Comparison of ENCODE assay signal across 12 cellular contexts in the genomic region with DNA sequence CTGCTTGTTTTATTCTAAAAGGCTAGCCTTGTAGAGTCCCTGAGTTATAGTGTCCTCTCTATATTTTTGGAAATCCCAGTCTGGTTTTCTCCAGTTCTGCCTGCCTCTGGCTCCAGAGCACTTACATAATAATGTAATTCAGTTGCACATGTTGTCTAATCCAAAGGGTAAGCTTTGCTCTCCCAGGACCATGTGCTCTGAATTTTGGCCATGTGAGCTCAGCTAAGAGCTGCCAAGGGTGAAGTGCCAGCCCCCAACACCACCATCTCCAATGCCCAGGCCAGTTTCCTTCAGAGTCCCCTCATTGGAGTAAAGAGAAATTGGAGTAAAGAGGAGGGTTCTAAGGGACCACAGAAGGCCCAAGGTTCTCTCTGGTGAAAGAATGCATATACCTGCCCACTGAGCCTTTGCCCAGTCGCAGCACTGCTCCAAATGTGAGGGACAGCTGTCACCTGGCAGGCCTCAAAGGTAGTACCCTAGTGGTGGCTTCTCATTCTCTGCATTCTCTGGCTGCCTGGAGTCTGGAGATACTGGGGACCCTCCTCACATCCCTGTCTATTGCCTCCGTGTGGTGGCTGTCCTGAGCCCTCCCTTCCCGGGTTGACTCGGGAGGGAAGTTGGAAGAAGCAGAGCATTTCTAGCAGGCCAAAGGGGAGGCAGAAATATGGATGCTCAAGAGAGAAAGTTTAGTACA. TPM values are rescaled to one million over a fixed set of nuclear protein-coding genes. Genes with fewer than 3 reads are reported as not detected.
A peak's percentile ranks its signal among the peaks of the same experiment; 100 is the strongest.
DNase-seq lines count a peak whose midpoint lies in the region; ATAC-seq and TF ChIP-seq lines count a peak whose summit lies in the region.
"Had no signal": no experiment of that assay in that cellular context is flagged by ENCODE, and none has a peak within 500 bp of the region (broad histone marks: within the 10 kb centered on the region; RNA-seq: fewer than 3 reads in every experiment).

No MANE protein-coding gene starts in this region.

- peak; percentile 49 for DNase-seq in pons (ENCODE audit: low spot score)
- no peak for DNase-seq in COR-L47 (lab: John Stamatoyannopoulos, UW)
- DNase-seq in WERI-Rb-1, result no peak
- DNase-seq: effector CD4-positive, alpha-beta T cell; NCI-H510A treated with DMSO at 0.1 percent for 48 hours had no signal

- WGBS in gastroesophageal sphincter (ENCODE audit: low coverage in 1 of 2), 2 donors, result 0 to 64% methylated on average over 2 of the region's 4 CpGs

- peak; percentile 31 for TF ChIP-seq CTCF in GM12873 (IDR thresholded peaks at IDR 0.05; ENCODE audit: insufficient read depth, low read depth, low read length, missing control alignments)
- no peak for TF ChIP-seq CTCF in gastroesophageal sphincter (IDR thresholded peaks at IDR 0.05)
- no peak for TF ChIP-seq CTCF in WERI-Rb-1 (IDR thresholded peaks at IDR 0.05; ENCODE audit: low read depth, low read length)

- H3K27me3 ChIP-seq in HUES6 (ENCODE audit: control insufficient read depth, insufficient read depth, low read length), result 0 out of 2 replicates have a peak, but pooled peaks cover 5% of the 10 kb centered on the region
- H3K27me3 ChIP-seq in gastroesophageal sphincter, result no peaks in the 10 kb centered on the region
- no peaks in the 10 kb centered on the region for H3K27me3 ChIP-seq in WERI-Rb-1 (ENCODE audit: insufficient read depth, low read depth, severe bottlenecking)

- ATAC-seq in gastroesophageal sphincter, result no peak
- ATAC-seq in HG02973 (IDR thresholded peaks at IDR 0.05; ENCODE audit: unreplicated experiment), result no peak
- no peak for ATAC-seq in GM18517 (IDR thresholded peaks at IDR 0.05; ENCODE audit: unreplicated experiment)
- ATAC-seq: HCT116 had no signal

- TF ChIP-seq POLR2A in gastroesophageal sphincter (IDR thresholded peaks at IDR 0.05), result no peak

- H3K9ac ChIP-seq in HUES6 (ENCODE audit: low read length), result no peak overlapping the region

- TF ChIP-seq EP300 in gastroesophageal sphincter (IDR thresholded peaks at IDR 0.05), result no peak

- H3K36me3 ChIP-seq in HUES6 (ENCODE audit: control insufficient read depth, insufficient read depth, low read length) (peaks cover 4% of the 10 kb centered on the region), gastroesophageal sphincter (peaks cover 0 to 21% of the 10 kb centered on the region in 2 donors), WERI-Rb-1 (peaks cover 2% of the 10 kb centered on the region; the same call in 1 of the 2 replicates)

- H3K4me3 ChIP-seq in HUES6 (ENCODE audit: low read depth, low read length) (peak overlapping the region; percentile 12; the same call in 1 of the 2 replicates), gastroesophageal sphincter (no peak overlapping the region), WERI-Rb-1 (ENCODE audit: low read depth, low read length) (no peak overlapping the region)

- H3K27ac ChIP-seq in HUES6 (ENCODE audit: low read depth, low read length) (no peak overlapping the region), gastroesophageal sphincter (peak overlapping the region; percentile 25 to 99 (median 94)), WERI-Rb-1 (no peak overlapping the region)

- H3K9me3 ChIP-seq in HUES6 (ENCODE audit: control insufficient read depth, insufficient read depth, low read depth, low read length), result no peaks in the 10 kb centered on the region
- no peaks in the 10 kb centered on the region for H3K9me3 ChIP-seq in gastroesophageal sphincter
- H3K9me3 ChIP-seq in WERI-Rb-1 (ENCODE audit: severe bottlenecking), result no peaks in the 10 kb centered on the region

- H3K4me1 ChIP-seq in HUES6 (ENCODE audit: control insufficient read depth, insufficient read depth, low read length) (peaks cover 42% of the 10 kb centered on the region), gastroesophageal sphincter (peaks cover 34 to 92% (median 77%) of the 10 kb centered on the region in 3 donors)

RNA-seq across cellular contexts. Expression of a gene that starts 4.9 kb away (rescaled TPM):
- 10 to 100 TPM; 38.8 to 82.0 (median 47.7) TPM for total RNA-seq in gastroesophageal sphincter

RNA-seq across cellular contexts. Expression of a gene that starts 33.3 kb away (rescaled TPM):
- total RNA-seq in gastroesophageal sphincter, result 10 to 100 TPM in 3 of 4 donors, 1 to 10 TPM in 1; 9.8 to 17.5 (median 13.8) TPM

RNA-seq across cellular contexts. Expression of a gene that starts 47.2 kb away (rescaled TPM):
- total RNA-seq in gastroesophageal sphincter, result 10 to 100 TPM in 1 of 4 donors, 1 to 10 TPM in 3; 6.8 to 22.3 (median 8.5) TPM

RNA-seq across cellular contexts. Expression of a gene that starts 54.9 kb away (rescaled TPM):
- 1 to 10 TPM in 1 of 4 donors, under 1 TPM in 1, not detected in 2; 0.54 to 2.3 TPM for total RNA-seq in gastroesophageal sphincter
- total RNA-seq: kidney epithelial cell had no signal

Comparison
In these comparisons a context has a peak if more than half of its experiments do, and no peak if none do; other contexts are left out.
1. H3K27ac ChIP-seq: peak in gastroesophageal sphincter (4 of 4); none in HUES6 (single experiment) and WERI-Rb-1 (single experiment).